ENCODE assay signal across 1 cellular context in the genomic region with DNA sequence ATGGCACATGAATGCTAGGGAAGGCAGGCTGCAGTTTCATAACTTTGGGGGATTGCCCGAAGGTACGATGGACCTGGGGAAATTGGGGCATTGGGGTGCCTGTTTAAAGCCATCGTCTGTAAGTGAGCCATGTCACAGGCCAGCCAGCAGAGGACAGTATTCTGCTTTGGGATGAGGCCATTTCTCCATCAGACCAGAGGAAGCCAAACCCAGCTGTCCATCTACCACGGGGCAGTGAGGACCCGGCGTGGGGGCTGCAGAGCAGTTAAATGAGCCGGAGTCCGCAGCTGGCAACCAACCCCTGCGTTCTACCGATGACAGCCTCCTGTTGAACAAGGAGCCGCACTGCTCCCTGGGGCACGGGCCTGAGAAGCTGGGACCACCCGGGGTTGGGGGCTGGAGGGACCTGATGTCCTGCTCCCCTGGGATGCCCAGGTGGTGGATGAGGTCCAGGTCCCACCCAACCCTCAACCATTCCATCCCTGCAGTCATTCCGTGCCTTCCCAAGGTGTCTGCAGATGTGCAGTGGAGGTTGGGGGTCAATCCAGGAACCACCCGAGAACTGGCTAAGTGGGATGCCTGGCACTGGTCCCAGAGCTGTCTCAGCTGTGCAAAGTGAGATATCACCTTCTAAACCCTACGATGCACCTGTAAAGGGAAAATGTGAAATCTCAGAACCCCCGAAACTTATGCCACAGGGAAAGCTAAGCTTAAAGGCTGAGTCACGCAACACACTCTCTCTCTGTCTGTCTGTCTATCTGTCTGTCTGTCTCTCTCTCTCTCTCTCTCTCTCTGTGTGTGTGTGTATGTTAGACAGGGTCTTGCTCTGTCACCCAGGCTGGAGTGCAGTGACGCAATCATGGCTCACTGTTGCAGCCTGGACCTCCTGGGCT.
TF ChIP-seq lines count a peak whose summit lies in the region.

No MANE protein-coding gene starts in this region.

TF ChIP-seq in HepG2, 621 proteins besides CTCF, POLR2A, EP300 and RAD21 (continued from another document and continues in another):
- TF ChIP-seq, protein P1, sequence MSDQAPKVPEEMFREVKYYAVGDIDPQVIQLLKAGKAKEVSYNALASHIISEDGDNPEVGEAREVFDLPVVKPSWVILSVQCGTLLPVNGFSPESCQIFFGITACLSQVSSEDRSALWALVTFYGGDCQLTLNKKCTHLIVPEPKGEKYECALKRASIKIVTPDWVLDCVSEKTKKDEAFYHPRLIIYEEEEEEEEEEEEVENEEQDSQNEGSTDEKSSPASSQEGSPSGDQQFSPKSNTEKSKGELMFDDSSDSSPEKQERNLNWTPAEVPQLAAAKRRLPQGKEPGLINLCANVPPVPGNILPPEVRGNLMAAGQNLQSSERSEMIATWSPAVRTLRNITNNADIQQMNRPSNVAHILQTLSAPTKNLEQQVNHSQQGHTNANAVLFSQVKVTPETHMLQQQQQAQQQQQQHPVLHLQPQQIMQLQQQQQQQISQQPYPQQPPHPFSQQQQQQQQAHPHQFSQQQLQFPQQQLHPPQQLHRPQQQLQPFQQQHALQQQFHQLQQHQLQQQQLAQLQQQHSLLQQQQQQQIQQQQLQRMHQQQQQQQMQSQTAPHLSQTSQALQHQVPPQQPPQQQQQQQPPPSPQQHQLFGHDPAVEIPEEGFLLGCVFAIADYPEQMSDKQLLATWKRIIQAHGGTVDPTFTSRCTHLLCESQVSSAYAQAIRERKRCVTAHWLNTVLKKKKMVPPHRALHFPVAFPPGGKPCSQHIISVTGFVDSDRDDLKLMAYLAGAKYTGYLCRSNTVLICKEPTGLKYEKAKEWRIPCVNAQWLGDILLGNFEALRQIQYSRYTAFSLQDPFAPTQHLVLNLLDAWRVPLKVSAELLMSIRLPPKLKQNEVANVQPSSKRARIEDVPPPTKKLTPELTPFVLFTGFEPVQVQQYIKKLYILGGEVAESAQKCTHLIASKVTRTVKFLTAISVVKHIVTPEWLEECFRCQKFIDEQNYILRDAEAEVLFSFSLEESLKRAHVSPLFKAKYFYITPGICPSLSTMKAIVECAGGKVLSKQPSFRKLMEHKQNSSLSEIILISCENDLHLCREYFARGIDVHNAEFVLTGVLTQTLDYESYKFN (CRISPR knock-in tag; conservative IDR thresholded peaks at IDR 0.05) = peak; percentile 34; the same call in 1 of the 2 replicates
- TF ChIP-seq ZNF263 (CRISPR knock-in tag; IDR thresholded peaks at IDR 0.05) (no peak), MEIS1 (CRISPR knock-in tag; IDR thresholded peaks at IDR 0.05; ENCODE audit: borderline replicate concordance) (peak; percentile 65; the same call in 1 of the 2 replicates), KLF9 (CRISPR knock-in tag; IDR thresholded peaks at IDR 0.05; ENCODE audit: low read depth) (no peak), SAP130 (CRISPR knock-in tag; IDR thresholded peaks at IDR 0.05; ENCODE audit: low read depth) (peak; percentile 44; the same call in 1 of the 2 replicates), ZNF546 (CRISPR knock-in tag; conservative IDR thresholded peaks at IDR 0.05) (no peak), ZSCAN12 (CRISPR knock-in tag; IDR thresholded peaks at IDR 0.05) (no peak), ZNF615 (CRISPR knock-in tag; IDR thresholded peaks at IDR 0.05; ENCODE audit: borderline replicate concordance) (no peak), HNF4G (IDR thresholded peaks at IDR 0.05; ENCODE audit: borderline replicate concordance, low read depth, low read length) (no peak), HNF4G (CRISPR knock-in tag; IDR thresholded peaks at IDR 0.05; ENCODE audit: borderline replicate concordance, low read depth) (peak; percentile 63; the same call in 1 of the 2 replicates), CC2D1A (CRISPR knock-in tag; IDR thresholded peaks at IDR 0.05) (no peak), ZNF20 (CRISPR knock-in tag; IDR thresholded peaks at IDR 0.05) (no peak), TGIF2 (CRISPR knock-in tag; IDR thresholded peaks at IDR 0.05) (peak; percentile 91), GABPB1 (CRISPR knock-in tag; IDR thresholded peaks at IDR 0.05) (peak; percentile 20; the same call in 1 of the 2 replicates), ZNF354B (CRISPR knock-in tag; IDR thresholded peaks at IDR 0.05) (0 out of 2 replicates have a peak, but pooled peaks have one; percentile 27), TBL1XR1 (IDR thresholded peaks at IDR 0.05; ENCODE audit: borderline replicate concordance, low read length, partially characterized antibody) (no peak), ESRRA (CRISPR knock-in tag; IDR thresholded peaks at IDR 0.05; ENCODE audit: low read depth) (no peak), CEBPG (CRISPR knock-in tag; IDR thresholded peaks at IDR 0.05) (peak; percentile 99), ZNF12 (CRISPR knock-in tag; IDR thresholded peaks at IDR 0.05) (no peak), SALL1 (CRISPR knock-in tag; IDR thresholded peaks at IDR 0.05) (peak; percentile 64), KLF11 (CRISPR knock-in tag; IDR thresholded peaks at IDR 0.05) (0 out of 2 replicates have a peak, but pooled peaks have one; percentile 49), KDM6A (CRISPR knock-in tag; IDR thresholded peaks at IDR 0.05; ENCODE audit: low read depth) (no peak), ZNF329 (CRISPR knock-in tag; IDR thresholded peaks at IDR 0.05; ENCODE audit: low read depth) (peak; percentile 33; the same call in 1 of the 2 replicates), TBX3 (IDR thresholded peaks at IDR 0.05; ENCODE audit: borderline replicate concordance) (no peak), ETV6 (CRISPR knock-in tag; conservative IDR thresholded peaks at IDR 0.05) (no peak), PHB2 (IDR thresholded peaks at IDR 0.05; ENCODE audit: partially characterized antibody) (no peak), SOX13 (IDR thresholded peaks at IDR 0.05) (no peak), SOX13 (CRISPR knock-in tag; conservative IDR thresholded peaks at IDR 0.05 in 1 of 2, IDR thresholded peaks at IDR 0.05 in 1 of 2) (peak in 1 of 2 experiments; percentile 12; a peak in 1 of 4 replicates), HDAC2 (CRISPR knock-in tag; IDR thresholded peaks at IDR 0.05) (peak; percentile 47; the same call in 1 of the 2 replicates), ZNF644 (CRISPR knock-in tag; IDR thresholded peaks at IDR 0.05; ENCODE audit: low read depth) (peak; percentile 27; the same call in 1 of the 2 replicates), STAT5B (CRISPR knock-in tag; IDR thresholded peaks at IDR 0.05) (no peak), SP1 (IDR thresholded peaks at IDR 0.05) (no peak), SP1 (CRISPR knock-in tag; IDR thresholded peaks at IDR 0.05) (no peak), HIVEP1 (CRISPR knock-in tag; IDR thresholded peaks at IDR 0.05) (no peak), ZNF530 (CRISPR knock-in tag; IDR thresholded peaks at IDR 0.05; ENCODE audit: low read depth) (no peak), FOXK1 (CRISPR knock-in tag; IDR thresholded peaks at IDR 0.05; ENCODE audit: borderline replicate concordance, low read depth) (peak; percentile 22; the same call in 1 of the 2 replicates), ZNF451 (CRISPR knock-in tag; IDR thresholded peaks at IDR 0.05) (no peak), ZNF567 (CRISPR knock-in tag; IDR thresholded peaks at IDR 0.05; ENCODE audit: borderline replicate concordance) (peak; percentile 65; the same call in 1 of the 2 replicates)
- TF ChIP-seq, protein P2, sequence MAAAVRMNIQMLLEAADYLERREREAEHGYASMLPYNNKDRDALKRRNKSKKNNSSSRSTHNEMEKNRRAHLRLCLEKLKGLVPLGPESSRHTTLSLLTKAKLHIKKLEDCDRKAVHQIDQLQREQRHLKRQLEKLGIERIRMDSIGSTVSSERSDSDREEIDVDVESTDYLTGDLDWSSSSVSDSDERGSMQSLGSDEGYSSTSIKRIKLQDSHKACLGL (CRISPR knock-in tag; IDR thresholded peaks at IDR 0.05) = no peak
- TF ChIP-seq, protein P3, sequence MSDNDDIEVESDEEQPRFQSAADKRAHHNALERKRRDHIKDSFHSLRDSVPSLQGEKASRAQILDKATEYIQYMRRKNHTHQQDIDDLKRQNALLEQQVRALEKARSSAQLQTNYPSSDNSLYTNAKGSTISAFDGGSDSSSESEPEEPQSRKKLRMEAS (IDR thresholded peaks at IDR 0.05) = peak; percentile 45; the same call in 1 of the 2 replicates
- TF ChIP-seq, protein P4, sequence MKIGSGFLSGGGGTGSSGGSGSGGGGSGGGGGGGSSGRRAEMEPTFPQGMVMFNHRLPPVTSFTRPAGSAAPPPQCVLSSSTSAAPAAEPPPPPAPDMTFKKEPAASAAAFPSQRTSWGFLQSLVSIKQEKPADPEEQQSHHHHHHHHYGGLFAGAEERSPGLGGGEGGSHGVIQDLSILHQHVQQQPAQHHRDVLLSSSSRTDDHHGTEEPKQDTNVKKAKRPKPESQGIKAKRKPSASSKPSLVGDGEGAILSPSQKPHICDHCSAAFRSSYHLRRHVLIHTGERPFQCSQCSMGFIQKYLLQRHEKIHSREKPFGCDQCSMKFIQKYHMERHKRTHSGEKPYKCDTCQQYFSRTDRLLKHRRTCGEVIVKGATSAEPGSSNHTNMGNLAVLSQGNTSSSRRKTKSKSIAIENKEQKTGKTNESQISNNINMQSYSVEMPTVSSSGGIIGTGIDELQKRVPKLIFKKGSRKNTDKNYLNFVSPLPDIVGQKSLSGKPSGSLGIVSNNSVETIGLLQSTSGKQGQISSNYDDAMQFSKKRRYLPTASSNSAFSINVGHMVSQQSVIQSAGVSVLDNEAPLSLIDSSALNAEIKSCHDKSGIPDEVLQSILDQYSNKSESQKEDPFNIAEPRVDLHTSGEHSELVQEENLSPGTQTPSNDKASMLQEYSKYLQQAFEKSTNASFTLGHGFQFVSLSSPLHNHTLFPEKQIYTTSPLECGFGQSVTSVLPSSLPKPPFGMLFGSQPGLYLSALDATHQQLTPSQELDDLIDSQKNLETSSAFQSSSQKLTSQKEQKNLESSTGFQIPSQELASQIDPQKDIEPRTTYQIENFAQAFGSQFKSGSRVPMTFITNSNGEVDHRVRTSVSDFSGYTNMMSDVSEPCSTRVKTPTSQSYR (CRISPR knock-in tag; IDR thresholded peaks at IDR 0.05; ENCODE audit: borderline replicate concordance) = peak; percentile 22; the same call in 1 of the 2 replicates
- TF ChIP-seq, protein P5, sequence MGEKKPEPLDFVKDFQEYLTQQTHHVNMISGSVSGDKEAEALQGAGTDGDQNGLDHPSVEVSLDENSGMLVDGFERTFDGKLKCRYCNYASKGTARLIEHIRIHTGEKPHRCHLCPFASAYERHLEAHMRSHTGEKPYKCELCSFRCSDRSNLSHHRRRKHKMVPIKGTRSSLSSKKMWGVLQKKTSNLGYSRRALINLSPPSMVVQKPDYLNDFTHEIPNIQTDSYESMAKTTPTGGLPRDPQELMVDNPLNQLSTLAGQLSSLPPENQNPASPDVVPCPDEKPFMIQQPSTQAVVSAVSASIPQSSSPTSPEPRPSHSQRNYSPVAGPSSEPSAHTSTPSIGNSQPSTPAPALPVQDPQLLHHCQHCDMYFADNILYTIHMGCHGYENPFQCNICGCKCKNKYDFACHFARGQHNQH (CRISPR knock-in tag; IDR thresholded peaks at IDR 0.05) = 0 out of 2 replicates have a peak, but pooled peaks have one; percentile 15
- TF ChIP-seq, protein P6, sequence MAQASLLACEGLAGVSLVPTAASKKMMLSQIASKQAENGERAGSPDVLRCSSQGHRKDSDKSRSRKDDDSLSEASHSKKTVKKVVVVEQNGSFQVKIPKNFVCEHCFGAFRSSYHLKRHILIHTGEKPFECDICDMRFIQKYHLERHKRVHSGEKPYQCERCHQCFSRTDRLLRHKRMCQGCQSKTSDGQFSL (CRISPR knock-in tag; IDR thresholded peaks at IDR 0.05) = no peak
- TF ChIP-seq, protein P7, sequence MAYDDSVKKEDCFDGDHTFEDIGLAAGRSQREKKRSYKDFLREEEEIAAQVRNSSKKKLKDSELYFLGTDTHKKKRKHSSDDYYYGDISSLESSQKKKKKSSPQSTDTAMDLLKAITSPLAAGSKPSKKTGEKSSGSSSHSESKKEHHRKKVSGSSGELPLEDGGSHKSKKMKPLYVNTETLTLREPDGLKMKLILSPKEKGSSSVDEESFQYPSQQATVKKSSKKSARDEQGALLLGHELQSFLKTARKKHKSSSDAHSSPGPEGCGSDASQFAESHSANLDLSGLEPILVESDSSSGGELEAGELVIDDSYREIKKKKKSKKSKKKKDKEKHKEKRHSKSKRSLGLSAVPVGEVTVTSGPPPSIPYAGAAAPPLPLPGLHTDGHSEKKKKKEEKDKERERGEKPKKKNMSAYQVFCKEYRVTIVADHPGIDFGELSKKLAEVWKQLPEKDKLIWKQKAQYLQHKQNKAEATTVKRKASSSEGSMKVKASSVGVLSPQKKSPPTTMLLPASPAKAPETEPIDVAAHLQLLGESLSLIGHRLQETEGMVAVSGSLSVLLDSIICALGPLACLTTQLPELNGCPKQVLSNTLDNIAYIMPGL (CRISPR knock-in tag; IDR thresholded peaks at IDR 0.05; ENCODE audit: borderline replicate concordance in 1 of 2, low read depth in 1 of 2) = peak in 1 of 2 experiments; percentile 77; a peak in 2 of 4 replicates
- TF ChIP-seq, protein P8, sequence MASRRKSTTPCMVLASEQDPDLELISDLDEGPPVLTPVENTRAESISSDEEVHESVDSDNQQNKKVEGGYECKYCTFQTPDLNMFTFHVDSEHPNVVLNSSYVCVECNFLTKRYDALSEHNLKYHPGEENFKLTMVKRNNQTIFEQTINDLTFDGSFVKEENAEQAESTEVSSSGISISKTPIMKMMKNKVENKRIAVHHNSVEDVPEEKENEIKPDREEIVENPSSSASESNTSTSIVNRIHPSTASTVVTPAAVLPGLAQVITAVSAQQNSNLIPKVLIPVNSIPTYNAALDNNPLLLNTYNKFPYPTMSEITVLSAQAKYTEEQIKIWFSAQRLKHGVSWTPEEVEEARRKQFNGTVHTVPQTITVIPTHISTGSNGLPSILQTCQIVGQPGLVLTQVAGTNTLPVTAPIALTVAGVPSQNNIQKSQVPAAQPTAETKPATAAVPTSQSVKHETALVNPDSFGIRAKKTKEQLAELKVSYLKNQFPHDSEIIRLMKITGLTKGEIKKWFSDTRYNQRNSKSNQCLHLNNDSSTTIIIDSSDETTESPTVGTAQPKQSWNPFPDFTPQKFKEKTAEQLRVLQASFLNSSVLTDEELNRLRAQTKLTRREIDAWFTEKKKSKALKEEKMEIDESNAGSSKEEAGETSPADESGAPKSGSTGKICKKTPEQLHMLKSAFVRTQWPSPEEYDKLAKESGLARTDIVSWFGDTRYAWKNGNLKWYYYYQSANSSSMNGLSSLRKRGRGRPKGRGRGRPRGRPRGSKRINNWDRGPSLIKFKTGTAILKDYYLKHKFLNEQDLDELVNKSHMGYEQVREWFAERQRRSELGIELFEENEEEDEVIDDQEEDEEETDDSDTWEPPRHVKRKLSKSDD (CRISPR knock-in tag; IDR thresholded peaks at IDR 0.05; ENCODE audit: low read depth) = 0 out of 2 replicates have a peak, but pooled peaks have one; percentile 29
- TF ChIP-seq, protein P9, sequence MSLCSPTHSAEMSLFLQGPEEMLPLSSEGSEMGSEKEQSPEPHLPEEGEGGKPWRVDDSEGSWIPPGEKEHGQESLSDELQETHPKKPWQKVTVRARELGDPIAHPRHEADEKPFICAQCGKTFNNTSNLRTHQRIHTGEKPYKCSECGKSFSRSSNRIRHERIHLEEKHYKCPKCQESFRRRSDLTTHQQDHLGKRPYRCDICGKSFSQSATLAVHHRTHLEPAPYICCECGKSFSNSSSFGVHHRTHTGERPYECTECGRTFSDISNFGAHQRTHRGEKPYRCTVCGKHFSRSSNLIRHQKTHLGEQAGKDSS (CRISPR knock-in tag; IDR thresholded peaks at IDR 0.05; ENCODE audit: borderline replicate concordance, low read depth) = peak; percentile 73; the same call in 1 of the 2 replicates
- TF ChIP-seq, protein P10, sequence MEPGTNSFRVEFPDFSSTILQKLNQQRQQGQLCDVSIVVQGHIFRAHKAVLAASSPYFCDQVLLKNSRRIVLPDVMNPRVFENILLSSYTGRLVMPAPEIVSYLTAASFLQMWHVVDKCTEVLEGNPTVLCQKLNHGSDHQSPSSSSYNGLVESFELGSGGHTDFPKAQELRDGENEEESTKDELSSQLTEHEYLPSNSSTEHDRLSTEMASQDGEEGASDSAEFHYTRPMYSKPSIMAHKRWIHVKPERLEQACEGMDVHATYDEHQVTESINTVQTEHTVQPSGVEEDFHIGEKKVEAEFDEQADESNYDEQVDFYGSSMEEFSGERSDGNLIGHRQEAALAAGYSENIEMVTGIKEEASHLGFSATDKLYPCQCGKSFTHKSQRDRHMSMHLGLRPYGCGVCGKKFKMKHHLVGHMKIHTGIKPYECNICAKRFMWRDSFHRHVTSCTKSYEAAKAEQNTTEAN (CRISPR knock-in tag; conservative IDR thresholded peaks at IDR 0.05) = no peak
